In the genomic region with DNA sequence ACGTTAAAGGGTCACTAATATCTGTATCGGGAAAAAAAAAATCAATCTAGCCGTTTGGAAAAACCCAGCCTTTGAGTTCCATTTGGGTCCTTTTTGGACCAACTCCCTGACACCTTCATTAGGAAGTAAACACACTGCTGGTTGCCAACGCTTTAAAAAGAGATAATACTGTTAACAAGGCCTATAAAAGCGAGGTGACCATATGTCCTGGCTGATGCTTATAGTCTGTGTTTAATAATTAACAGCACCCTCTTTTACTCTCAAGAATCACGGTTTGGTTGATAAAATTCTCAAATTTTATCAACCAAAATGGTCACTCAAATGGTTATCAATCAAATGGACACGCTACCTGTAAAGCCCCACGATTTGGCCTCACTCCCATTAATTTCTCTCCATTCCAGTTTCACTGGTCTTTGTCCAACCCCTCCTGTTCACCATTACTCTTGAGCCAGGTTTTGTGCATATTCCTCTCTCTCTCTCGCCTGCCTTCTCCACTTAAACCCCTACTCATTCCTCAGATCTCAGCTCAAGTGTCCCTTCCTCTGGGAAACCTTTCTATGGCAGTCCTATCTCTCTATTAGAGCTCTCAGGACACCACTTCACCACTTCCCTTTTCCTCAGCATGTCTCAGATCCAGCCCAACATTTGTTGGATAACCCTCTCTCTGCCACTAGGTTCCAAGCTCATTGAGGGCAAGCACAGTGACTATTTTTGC, we compare ENCODE assay signal across 8 cellular contexts. TPM values are rescaled to one million over a fixed set of nuclear protein-coding genes. Genes with fewer than 3 reads are reported as not detected.
A peak's percentile ranks its signal among the peaks of the same experiment; 100 is the strongest.
DNase-seq lines count a peak whose midpoint lies in the region; ATAC-seq and TF ChIP-seq lines count a peak whose summit lies in the region.

No MANE protein-coding gene starts in this region.

- peak overlapping the region; percentile 66 for H3K27ac ChIP-seq in AG04450 (ENCODE audit: low read depth, low read length)
- peak overlapping the region; percentile 32 for H3K27ac ChIP-seq in lower lobe of right lung

- no peak overlapping the region for H3K4me3 ChIP-seq in AG04450 (ENCODE audit: low read depth, low read length)
- peak overlapping the region; percentile 12 for H3K4me3 ChIP-seq in lower lobe of right lung
- no peak overlapping the region for H3K4me3 ChIP-seq in BE2C (ENCODE audit: low read depth, low read length)

- POLR2A ChIA-PET in AG04450 (lab: Yijun Ruan, JAX) = interaction anchor here (0.6 to 2.6 kb wide), 6 partner anchors 10 to 755 kb away, joined by 3 to 55 read pairs (median 4); a partner anchor contains a TSS
- POLR2A ChIA-PET in activated naive CD8-positive, alpha-beta T cell treated with anti-CD3 and anti-CD28 coated beads, Interleukin-2, amount 10 ng/mL, durations not matched to agents 7 days and 5 days (lab: Charles Lee) = interaction anchor here (0.6 to 10.2 kb wide), 14 partner anchors 8 to 367 kb away, joined by 3 to 311 read pairs (median 4); a partner anchor contains a TSS

- no peak for ATAC-seq in activated naive CD8-positive, alpha-beta T cell treated with anti-CD3 and anti-CD28 coated beads, Interleukin-2, amount 10 ng/mL, durations not matched to agents 7 days and 5 days (ENCODE audit: low read depth)
- ATAC-seq in lower lobe of right lung = peak in 1 of 2 donors; percentile 21
- ATAC-seq in HG02623 (IDR thresholded peaks at IDR 0.05; ENCODE audit: unreplicated experiment) = no peak
- ATAC-seq in GM18519 (IDR thresholded peaks at IDR 0.05; ENCODE audit: low FRiP score, unreplicated experiment) = no peak

- peaks cover 73% of the 10 kb centered on the region for H3K4me1 Mint-ChIP-seq in activated naive CD8-positive, alpha-beta T cell treated with anti-CD3 and anti-CD28 coated beads, Interleukin-2, amount 10 ng/mL, durations not matched to agents 7 days and 5 days

- peak overlapping the region; percentile 88 for H3K4me3 Mint-ChIP-seq in activated naive CD8-positive, alpha-beta T cell treated with anti-CD3 and anti-CD28 coated beads, Interleukin-2, amount 10 ng/mL, durations not matched to agents 7 days and 5 days

- peaks cover 45% of the 10 kb centered on the region for H3K36me3 Mint-ChIP-seq in activated naive CD8-positive, alpha-beta T cell treated with anti-CD3 and anti-CD28 coated beads, Interleukin-2, amount 10 ng/mL, durations not matched to agents 7 days and 5 days

- H3K27me3 ChIP-seq in AG04450 (ENCODE audit: control insufficient read depth, insufficient read depth, low read length) (no peaks in the 10 kb centered on the region), lower lobe of right lung (ENCODE audit: low read depth) (no peaks in the 10 kb centered on the region), BE2C (no peaks in the 10 kb centered on the region)

- intact Hi-C loops in lower lobe of right lung (cut with DNase I) = loop anchor here (10.0 kb wide), 2 partner anchors 61 to 321 kb away; no protein-coding TSS in a partner anchor

- peak overlapping the region; percentile 88 for H3K27ac Mint-ChIP-seq in activated naive CD8-positive, alpha-beta T cell treated with anti-CD3 and anti-CD28 coated beads, Interleukin-2, amount 10 ng/mL, durations not matched to agents 7 days and 5 days

- H3K4me1 ChIP-seq in lower lobe of right lung (peaks cover 82% of the 10 kb centered on the region), BE2C (peaks cover 13% of the 10 kb centered on the region)

- H3K9me3 ChIP-seq in AG04450 (ENCODE audit: control insufficient read depth, insufficient read depth, low read length) = no peaks in the 10 kb centered on the region
- no peaks in the 10 kb centered on the region for H3K9me3 ChIP-seq in lower lobe of right lung
- H3K9me3 ChIP-seq in BE2C = no peaks in the 10 kb centered on the region

- no peak for DNase-seq in AG04450 (ENCODE audit: low read depth, low spot score)
- peak; percentile 70 for DNase-seq in HT-29 (ENCODE audit: low spot score)
- no peak for DNase-seq in activated naive CD8-positive, alpha-beta T cell treated with anti-CD3 and anti-CD28 coated beads, Interleukin-2, amount 10 ng/mL, durations not matched to agents 7 days and 5 days
- no peak for DNase-seq in lower lobe of right lung
- no peak for DNase-seq in BE2C
- no peak for DNase-seq in GM13977 (ENCODE audit: low spot score)

- H3K27me3 Mint-ChIP-seq in activated naive CD8-positive, alpha-beta T cell treated with anti-CD3 and anti-CD28 coated beads, Interleukin-2, amount 10 ng/mL, durations not matched to agents 7 days and 5 days = no peaks in the 10 kb centered on the region

- H3K9me3 Mint-ChIP-seq in activated naive CD8-positive, alpha-beta T cell treated with anti-CD3 and anti-CD28 coated beads, Interleukin-2, amount 10 ng/mL, durations not matched to agents 7 days and 5 days = no peaks in the 10 kb centered on the region

- TF ChIP-seq CTCF in AG04450 (IDR thresholded peaks at IDR 0.05; ENCODE audit: low read depth, low read length) (no peak), lower lobe of right lung (IDR thresholded peaks at IDR 0.05) (no peak), BE2C (IDR thresholded peaks at IDR 0.05; ENCODE audit: low read depth, low read length) (no peak), GM13977 (IDR thresholded peaks at IDR 0.05; ENCODE audit: extremely low read depth, insufficient read depth, missing control alignments) (no peak)

- in situ Hi-C loops in GM13977 (cut with MboI; ENCODE audit: low pct_unique_long_range_greater_than_20kb, low sequenced_read_pairs, unreplicated experiment) = loop anchor here (10.0 to 25.0 kb wide), 4 partner anchors 321 to 749 kb away; no protein-coding TSS in a partner anchor

- no peaks in the 10 kb centered on the region for H3K36me3 ChIP-seq in lower lobe of right lung
- no peaks in the 10 kb centered on the region for H3K36me3 ChIP-seq in BE2C

- CTCF ChIA-PET in AG04450 (lab: Charles Lee) = interaction anchor here (1.0 to 7.9 kb wide), 3 partner anchors 10 to 754 kb away, joined by 7 to 53 read pairs (median 23); a partner anchor contains a TSS

RNA-seq across cellular contexts. Expression of a gene that starts 9.5 kb away (rescaled TPM):
- 88.8 and 89.7 TPM in 2 replicates for polyA plus RNA-seq in AG04450 (2011; rRNA removed)
- polyA minus RNA-seq in AG04450 (2011; rRNA and poly(A)+ RNA removed) = 98.1 and 123 TPM in 2 replicates
- total RNA-seq in HT-29 (2014; rRNA removed; shearing (Covaris generic)) = 4.3 and 12.4 TPM in 2 replicates
- 100 to 1,000 TPM; 249 to 255 TPM for total RNA-seq in activated naive CD8-positive, alpha-beta T cell treated with anti-CD3 and anti-CD28 coated beads, Interleukin-2, amount 10 ng/mL, durations not matched to agents 7 days and 5 days
- 159 TPM for total RNA-seq in lower lobe of right lung
- 51.7 TPM for polyA plus RNA-seq in BE2C (2012; ENCODE audit: insufficient read depth, insufficient read length, low read depth)

Comparison
In these comparisons a context has a peak if more than half of its experiments do, and no peak if none do; other contexts are left out.
1. RNA of a gene that starts 9.5 kb away (total RNA-seq): 249 to 255 TPM in activated naive CD8-positive, alpha-beta T cell treated with anti-CD3 and anti-CD28 coated beads, Interleukin-2, amount 10 ng/mL, durations not matched to agents 7 days and 5 days and 159 TPM in lower lobe of right lung (single experiment); 4.3 to 12.4 TPM in HT-29; every median in the first group is over 10 times any median in the second.